ENCODE assay signal across 7 cellular contexts in genomic region chr2:15752552-15753232, GRCh38.
"Had no signal": no experiment of that assay in that cellular context is flagged by ENCODE, and none has a peak within 500 bp of the region (broad histone marks: within the 10 kb centered on the region; RNA-seq: fewer than 3 reads in every experiment).

No MANE protein-coding gene starts in this region.

- H3K27ac Mint-ChIP-seq: HFFc6 had no signal

- H3K9me3 Mint-ChIP-seq: HFFc6 had no signal

- DNase-seq: GOT3, H7, HFFc6, IMR-90 had no signal

- H3K4me3 Mint-ChIP-seq: HFFc6 had no signal

- ATAC-seq: HCT116, HepG2, K562 had no signal
